In the genomic region with DNA sequence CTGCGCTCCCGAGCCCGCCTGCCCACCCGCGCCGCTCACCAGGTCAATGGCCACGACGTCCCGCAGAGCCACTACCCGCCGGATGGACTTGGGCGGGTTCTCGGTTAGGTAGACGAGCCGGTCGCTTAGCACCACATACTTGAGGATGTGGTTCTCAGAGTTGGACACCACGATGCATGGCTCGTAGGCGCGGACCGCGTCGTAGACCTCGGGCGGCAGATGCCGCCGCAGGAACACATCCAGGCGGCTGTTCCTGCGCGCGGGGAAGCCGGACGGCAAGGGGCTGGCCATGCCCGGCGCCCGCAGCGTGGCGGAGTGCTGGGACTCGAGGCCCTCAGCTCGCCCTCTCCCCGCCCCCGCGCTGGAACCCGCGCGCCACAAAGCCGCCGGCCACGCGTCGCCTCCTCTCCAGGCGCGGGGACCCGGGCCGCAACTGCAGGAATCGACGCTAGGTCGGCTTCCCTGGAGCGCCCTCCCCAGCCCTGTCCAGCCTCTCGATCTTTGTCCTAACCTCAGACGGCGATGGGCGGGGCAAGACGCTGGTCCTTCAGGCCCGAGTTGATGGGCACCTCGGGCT, we compare ENCODE assay signal across 9 cellular contexts. TPM values are rescaled to one million over a fixed set of nuclear protein-coding genes. Genes with fewer than 3 reads are reported as not detected.
DNase-seq lines count a peak whose midpoint lies in the region; ATAC-seq and TF ChIP-seq lines count a peak whose summit lies in the region.
"Had no signal": no experiment of that assay in that cellular context is flagged by ENCODE, and none has a peak within 500 bp of the region (broad histone marks: within the 10 kb centered on the region; RNA-seq: fewer than 3 reads in every experiment).

A gene with protein sequence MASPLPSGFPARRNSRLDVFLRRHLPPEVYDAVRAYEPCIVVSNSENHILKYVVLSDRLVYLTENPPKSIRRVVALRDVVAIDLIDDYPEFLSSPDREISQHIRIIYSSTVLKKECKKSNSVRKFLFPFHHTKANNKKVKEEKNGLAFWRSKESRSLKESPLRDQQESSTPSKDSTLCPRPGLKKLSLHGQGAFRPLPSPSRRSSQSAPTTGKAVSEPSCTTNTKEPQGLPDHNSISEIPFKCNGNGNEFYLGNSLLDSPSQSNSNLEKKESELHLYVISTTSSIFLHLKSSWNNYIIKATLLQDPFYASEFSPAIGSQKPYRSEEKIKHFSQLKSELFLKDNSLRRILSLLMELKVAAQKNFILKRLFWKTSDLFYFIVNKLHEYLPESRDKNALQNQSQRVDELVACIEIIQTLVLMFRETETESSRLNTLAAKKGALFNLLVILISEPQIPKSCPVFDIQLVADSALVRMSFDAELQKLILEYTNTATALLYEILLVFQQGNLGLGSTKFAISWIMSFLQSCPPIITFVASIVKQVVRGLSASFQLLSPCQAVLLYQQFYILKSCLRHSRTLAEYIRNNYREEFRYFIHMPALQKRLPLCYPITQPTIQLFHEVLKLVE (minus strand): TSS at position 484 of the 577 bp plus-strand sequence. CDS start 193 bp downstream, at position 291.

- H3K4me1 ChIP-seq in hepatocyte (ENCODE audit: insufficient read depth), result no peaks in the 10 kb centered on the region

- H3K9me3 ChIP-seq in hepatocyte (ENCODE audit: low read depth), result no peaks in the 10 kb centered on the region

- H3K9me3 Mint-ChIP-seq in activated T-cell treated with anti-CD3 and anti-CD28 coated beads, Interleukin-2, amount 50 U/mL, for 72 hours, result no peaks in the 10 kb centered on the region
- no peaks in the 10 kb centered on the region for H3K9me3 Mint-ChIP-seq in stimulated activated memory B cell treated with anti-CD40 and anti-IgM and Interleukin-4, amounts not matched to agents 10 μg/mL and 1 μg/mL and 100 μg/mL, for 72 hours
- H3K9me3 Mint-ChIP-seq in nephron progenitor cell, result no peaks in the 10 kb centered on the region
- H3K9me3 Mint-ChIP-seq: nephron had no signal

- H3K4me3 ChIP-seq in hepatocyte, result no peak within 1 kb of the TSS

- no peaks in the 10 kb centered on the region for H3K79me2 ChIP-seq in hepatocyte

- H3K27me3 ChIP-seq in hepatocyte, result peaks cover 5% of the 10 kb centered on the region

- peak; percentile 55 to 67 for ATAC-seq in activated T-cell treated with anti-CD3 and anti-CD28 coated beads, Interleukin-2, amount 50 U/mL, for 72 hours (replicated peaks in 1 of 2)
- peak; percentile 31 for ATAC-seq in stimulated activated memory B cell treated with anti-CD40 and anti-IgM and Interleukin-4, amounts not matched to agents 10 μg/mL and 1 μg/mL and 100 μg/mL, for 72 hours

- H3K36me3 ChIP-seq in hepatocyte (replicated peaks; ENCODE audit: insufficient read depth, low read depth), result no peaks in the 10 kb centered on the region

- no peaks in the 10 kb centered on the region for H3K9me2 ChIP-seq in hepatocyte (replicated peaks; ENCODE audit: insufficient read depth)

- H3K27ac Mint-ChIP-seq in activated T-cell treated with anti-CD3 and anti-CD28 coated beads, Interleukin-2, amount 50 U/mL, for 72 hours, result no peak within 1 kb of the TSS
- no peak within 1 kb of the TSS for H3K27ac Mint-ChIP-seq in stimulated activated memory B cell treated with anti-CD40 and anti-IgM and Interleukin-4, amounts not matched to agents 10 μg/mL and 1 μg/mL and 100 μg/mL, for 72 hours
- no peak within 1 kb of the TSS for H3K27ac Mint-ChIP-seq in nephron progenitor cell
- H3K27ac Mint-ChIP-seq: nephron had no signal

- no peak within 1 kb of the TSS for H3K27ac ChIP-seq in hepatocyte

- peak within 1 kb of the TSS; percentile 35 for H2AFZ ChIP-seq in hepatocyte

- no peaks in the 10 kb centered on the region for H3K36me3 Mint-ChIP-seq in activated T-cell treated with anti-CD3 and anti-CD28 coated beads, Interleukin-2, amount 50 U/mL, for 72 hours (ENCODE audit: insufficient read depth in 2 of 2)
- H3K36me3 Mint-ChIP-seq in stimulated activated memory B cell treated with anti-CD40 and anti-IgM and Interleukin-4, amounts not matched to agents 10 μg/mL and 1 μg/mL and 100 μg/mL, for 72 hours, result no peaks in the 10 kb centered on the region
- no peaks in the 10 kb centered on the region for H3K36me3 Mint-ChIP-seq in nephron progenitor cell (ENCODE audit: low read depth)

- DNase-seq in activated CD4-positive, alpha-beta T cell treated with anti-CD3 and anti-CD28 coated beads for 48 hours, result peak; percentile 30
- DNase-seq in activated CD4-positive, alpha-beta T cell treated with anti-CD3 and anti-CD28 coated beads, Interleukin-2, amount 50 U/mL, for 1 hour, result no peak
- peak; percentile 24 to 25 for DNase-seq in activated T-cell treated with anti-CD3 and anti-CD28 coated beads, Interleukin-2, amount 50 U/mL, for 72 hours
- DNase-seq in hepatocyte (ENCODE audit: low spot score) (peak; percentile 42), D341Med (ENCODE audit: low spot score) (no peak), SIG-M5 (lab: John Stamatoyannopoulos, UW) (no peak), nephron progenitor cell (no peak)

- peaks cover 18% of the 10 kb centered on the region for H3K4me1 Mint-ChIP-seq in activated T-cell treated with anti-CD3 and anti-CD28 coated beads, Interleukin-2, amount 50 U/mL, for 72 hours (ENCODE audit: low read depth)
- no peaks in the 10 kb centered on the region for H3K4me1 Mint-ChIP-seq in stimulated activated memory B cell treated with anti-CD40 and anti-IgM and Interleukin-4, amounts not matched to agents 10 μg/mL and 1 μg/mL and 100 μg/mL, for 72 hours
- no peaks in the 10 kb centered on the region for H3K4me1 Mint-ChIP-seq in nephron progenitor cell
- H3K4me1 Mint-ChIP-seq: nephron had no signal

- peak within 1 kb of the TSS; percentile 67 to 80 for H3K4me3 Mint-ChIP-seq in activated T-cell treated with anti-CD3 and anti-CD28 coated beads, Interleukin-2, amount 50 U/mL, for 72 hours
- H3K4me3 Mint-ChIP-seq in stimulated activated memory B cell treated with anti-CD40 and anti-IgM and Interleukin-4, amounts not matched to agents 10 μg/mL and 1 μg/mL and 100 μg/mL, for 72 hours, result no peak within 1 kb of the TSS
- no peak within 1 kb of the TSS for H3K4me3 Mint-ChIP-seq in nephron progenitor cell
- H3K4me3 Mint-ChIP-seq: nephron had no signal

- no peaks in the 10 kb centered on the region for H4K20me1 ChIP-seq in hepatocyte (ENCODE audit: insufficient read depth, poor library complexity, severe bottlenecking)

- peak within 1 kb of the TSS; percentile 78 for H3K4me2 ChIP-seq in hepatocyte

- H3K27me3 Mint-ChIP-seq in activated T-cell treated with anti-CD3 and anti-CD28 coated beads, Interleukin-2, amount 50 U/mL, for 72 hours (ENCODE audit: low read depth), result peaks cover 4% of the 10 kb centered on the region
- peaks cover 36% of the 10 kb centered on the region for H3K27me3 Mint-ChIP-seq in stimulated activated memory B cell treated with anti-CD40 and anti-IgM and Interleukin-4, amounts not matched to agents 10 μg/mL and 1 μg/mL and 100 μg/mL, for 72 hours
- H3K27me3 Mint-ChIP-seq in nephron progenitor cell (ENCODE audit: low read depth, poor library complexity), result peaks cover 3% of the 10 kb centered on the region

- WGBS in hepatocyte (ENCODE audit: low lambda C conversion rate, missing lambda C conversion rate), result 45% methylated on average over 60 of the region's 66 CpGs

- TF ChIP-seq CTCF in hepatocyte (IDR thresholded peaks at IDR 0.05; ENCODE audit: poor library complexity), result no peak
- TF ChIP-seq CTCF in nephron progenitor cell (IDR thresholded peaks at IDR 0.05), result no peak

RNA-seq across cellular contexts. Expression of the gene that starts here (rescaled TPM):
- total RNA-seq in activated T-cell treated with anti-CD3 and anti-CD28 coated beads, Interleukin-2, amount 50 U/mL, for 72 hours, result not detected
- 0.20 and 0.80 TPM in 2 replicates for total RNA-seq in hepatocyte
- polyA plus RNA-seq in hepatocyte, result 0.56 and 1.4 TPM in 2 replicates

Comparison
In these comparisons a context has a peak if more than half of its experiments do, and no peak if none do; other contexts are left out.
1. DNase-seq: peak in activated CD4-positive, alpha-beta T cell treated with anti-CD3 and anti-CD28 coated beads for 48 hours (single experiment) and hepatocyte (single experiment); none in activated CD4-positive, alpha-beta T cell treated with anti-CD3 and anti-CD28 coated beads, Interleukin-2, amount 50 U/mL, for 1 hour (single experiment), D341Med (single experiment), SIG-M5 (single experiment) and nephron progenitor cell (single experiment).
2. Peak in DNase-seq and ATAC-seq in activated T-cell treated with anti-CD3 and anti-CD28 coated beads, Interleukin-2, amount 50 U/mL, for 72 hours; RNA of the gene not detected or under 1 TPM.
3. H3K4me3 Mint-ChIP-seq: peak in activated T-cell treated with anti-CD3 and anti-CD28 coated beads, Interleukin-2, amount 50 U/mL, for 72 hours (2 of 2); none in stimulated activated memory B cell treated with anti-CD40 and anti-IgM and Interleukin-4, amounts not matched to agents 10 μg/mL and 1 μg/mL and 100 μg/mL, for 72 hours (single experiment) and nephron progenitor cell (single experiment).